In genomic region chr2:216774620-216775019, GRCh38 we compare ENCODE assay signal across 8 cellular contexts.
DNase-seq lines count a peak whose midpoint lies in the region; ATAC-seq and TF ChIP-seq lines count a peak whose summit lies in the region.
"Had no signal": no experiment of that assay in that cellular context is flagged by ENCODE, and none has a peak within 500 bp of the region (broad histone marks: within the 10 kb centered on the region; RNA-seq: fewer than 3 reads in every experiment).

No MANE protein-coding gene starts in this region.

- no peak overlapping the region for H3K4me3 ChIP-seq in left lung
- H3K4me3 ChIP-seq in vagina, result no peak overlapping the region

- H3K27me3 ChIP-seq in left lung (no peaks in the 10 kb centered on the region), vagina (no peaks in the 10 kb centered on the region)

- H3K4me1 ChIP-seq in left lung (no peaks in the 10 kb centered on the region), vagina (peaks cover 11% of the 10 kb centered on the region)

- no peak overlapping the region for H3K4me3 Mint-ChIP-seq in activated T-cell treated with anti-CD3 and anti-CD28 coated beads, Interleukin-2, amount 50 U/mL, for 4 hours

- H3K27ac ChIP-seq in cingulate gyrus (ENCODE audit: low read depth, low read length) (peak overlapping the region; percentile 69), left lung (no peak overlapping the region), vagina (peak overlapping the region; percentile 60)

- H3K4me1 Mint-ChIP-seq in activated T-cell treated with anti-CD3 and anti-CD28 coated beads, Interleukin-2, amount 50 U/mL, for 4 hours (ENCODE audit: low read depth), result no peaks in the 10 kb centered on the region

- TF ChIP-seq POLR2A in vagina (IDR thresholded peaks at IDR 0.05), result no peak

- peaks cover 17% of the 10 kb centered on the region for H3K27me3 Mint-ChIP-seq in activated T-cell treated with anti-CD3 and anti-CD28 coated beads, Interleukin-2, amount 50 U/mL, for 4 hours (ENCODE audit: low read depth)

- peak; percentile 98 for DNase-seq in M059J (ENCODE audit: low read depth)
- no peak for DNase-seq in left lung
- peak in 1 of 2 donors; percentile 74 for DNase-seq in vagina (ENCODE audit: extremely low spot score in 2 of 2)
- DNase-seq in activated T-cell treated with anti-CD3 and anti-CD28 coated beads, Interleukin-2, amount 50 U/mL, for 4 hours, result no peak
- DNase-seq in KG1 (lab: John Stamatoyannopoulos, UW), result no peak
- no peak for DNase-seq in amygdala (lab: John Stamatoyannopoulos, UW)

- H3K9me3 ChIP-seq in left lung (no peaks in the 10 kb centered on the region), vagina (no peaks in the 10 kb centered on the region)

- H3K9me3 Mint-ChIP-seq in activated T-cell treated with anti-CD3 and anti-CD28 coated beads, Interleukin-2, amount 50 U/mL, for 4 hours, result peaks cover 4% of the 10 kb centered on the region

- peak; percentile 65 for ATAC-seq in left lung
- ATAC-seq in activated T-cell treated with anti-CD3 and anti-CD28 coated beads, Interleukin-2, amount 50 U/mL, for 4 hours, result no peak

- TF ChIP-seq CTCF in left lung (IDR thresholded peaks at IDR 0.05), result no peak
- TF ChIP-seq CTCF in vagina (IDR thresholded peaks at IDR 0.05), result no peak

- intact Hi-C loops in left lung (cut with DNase I) (no loop called here), vagina (cut with DNase I) (loop anchor here (5.0 kb wide), 1 partner anchor 62 kb away; no protein-coding TSS in a partner anchor)

- no peaks in the 10 kb centered on the region for H3K36me3 ChIP-seq in left lung
- H3K36me3 ChIP-seq in vagina, result no peaks in the 10 kb centered on the region

- H3K36me3 Mint-ChIP-seq in activated T-cell treated with anti-CD3 and anti-CD28 coated beads, Interleukin-2, amount 50 U/mL, for 4 hours (ENCODE audit: insufficient read depth), result no peaks in the 10 kb centered on the region
- H3K36me3 Mint-ChIP-seq: activated naive CD4-positive, alpha-beta T cell treated with anti-CD3 and anti-CD28 coated beads, Interleukin-2, amount 50 U/mL, for 72 hours had no signal

Comparison
In these comparisons a context has a peak if more than half of its experiments do, and no peak if none do; other contexts are left out.
1. H3K27ac ChIP-seq: peak in cingulate gyrus (single experiment) and vagina (single experiment); none in left lung (0 of 2).